ENCODE assay signal across 1 cellular context in the genomic region with DNA sequence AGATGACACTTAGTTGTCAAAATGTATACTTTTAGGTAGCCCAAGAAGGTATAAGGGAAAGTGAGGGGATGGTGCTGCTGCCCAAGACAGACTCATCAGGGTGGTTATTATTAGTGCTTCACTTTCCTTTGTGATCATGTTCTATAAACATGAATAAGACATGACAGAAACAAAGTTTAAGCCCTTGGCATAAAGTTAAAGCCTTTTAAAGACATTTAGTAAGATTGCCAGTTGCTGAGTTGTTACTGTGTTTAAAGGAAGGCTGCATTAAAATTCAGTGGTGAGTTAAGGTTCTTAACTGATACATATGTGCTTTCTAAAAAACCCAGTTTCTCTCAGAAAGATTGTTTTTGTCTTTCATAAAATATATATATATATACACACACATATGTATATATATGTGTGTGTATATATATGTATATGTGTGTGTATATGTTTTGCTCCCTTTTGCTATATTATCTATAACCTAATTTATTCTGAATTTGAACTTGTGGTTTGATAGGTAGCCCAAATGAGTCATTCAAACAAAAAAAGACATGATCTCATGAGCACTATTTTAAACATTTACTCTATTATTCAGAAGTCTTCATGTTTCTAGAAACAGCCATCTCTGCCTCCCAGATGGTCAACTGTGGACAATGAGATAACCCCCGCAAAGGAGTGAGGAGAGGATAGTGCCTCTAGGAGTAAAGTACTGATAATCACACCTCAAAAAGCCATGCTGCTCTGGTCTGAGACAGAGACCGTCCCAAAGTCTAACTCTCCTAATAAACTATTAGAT.
TF ChIP-seq lines count a peak whose summit lies in the region.

No MANE protein-coding gene starts in this region.

TF ChIP-seq in K562, 482 proteins besides CTCF, POLR2A, EP300 and RAD21 (continued from another document and continues in another):
- TF ChIP-seq KDM2B (CRISPR knock-in tag; IDR thresholded peaks at IDR 0.05) (no peak), PHF8 (IDR thresholded peaks at IDR 0.05; ENCODE audit: borderline replicate concordance, low read length) (no peak), EWSR1 (IDR thresholded peaks at IDR 0.05; ENCODE audit: borderline replicate concordance, low read depth, partially characterized antibody) (no peak), MYBL2 (IDR thresholded peaks at IDR 0.05; ENCODE audit: low read depth) (no peak), MYBL2 (CRISPR knock-in tag; IDR thresholded peaks at IDR 0.05; ENCODE audit: borderline replicate concordance) (no peak), ZNF184 (CRISPR knock-in tag; IDR thresholded peaks at IDR 0.05) (no peak), CEBPG (CRISPR knock-in tag; IDR thresholded peaks at IDR 0.05) (no peak), CEBPG (tag; conservative IDR thresholded peaks at IDR 0.05 in 1 of 2, IDR thresholded peaks at IDR 0.05 in 1 of 2) (no peak), ARID1B (IDR thresholded peaks at IDR 0.05) (peak; percentile 92), ZNF766 (CRISPR knock-in tag; conservative IDR thresholded peaks at IDR 0.05) (no peak), ATF1 (CRISPR knock-in tag; IDR thresholded peaks at IDR 0.05) (no peak), ATF1 (tag; IDR thresholded peaks at IDR 0.05) (no peak), SETDB1 (IDR thresholded peaks at IDR 0.05; ENCODE audit: low read length) (no peak), ZNF609 (CRISPR knock-in tag; IDR thresholded peaks at IDR 0.05; ENCODE audit: borderline replicate concordance) (no peak), ZFP36 (IDR thresholded peaks at IDR 0.05; ENCODE audit: low read depth, low read length, partially characterized antibody) (no peak), KLF1 (tag; IDR thresholded peaks at IDR 0.05) (no peak), HDAC3 (IDR thresholded peaks at IDR 0.05; ENCODE audit: borderline replicate concordance, partially characterized antibody) (peak; percentile 50), NCOR1 (IDR thresholded peaks at IDR 0.05) (peak; percentile 84), EP400 (IDR thresholded peaks at IDR 0.05) (no peak), U2AF2 (optimal IDR thresholded peaks at IDR 0.05; ENCODE audit: low read depth, low read length) (no peak), TSC22D4 (tag; IDR thresholded peaks at IDR 0.05) (no peak), PREB (CRISPR knock-in tag; IDR thresholded peaks at IDR 0.05) (no peak), SP2 (IDR thresholded peaks at IDR 0.05; ENCODE audit: extremely low read depth, low read depth, low read length, poor library complexity, severe bottlenecking) (no peak), HNRNPUL1 (IDR thresholded peaks at IDR 0.05; ENCODE audit: low read length) (no peak), PTBP1 (IDR thresholded peaks at IDR 0.05; ENCODE audit: low read depth, low read length) (no peak), HDAC1 (IDR thresholded peaks at IDR 0.05) (no peak), ATF7 (IDR thresholded peaks at IDR 0.05) (peak; percentile 64; the same call in 1 of the 2 replicates), GATA2 (CRISPR knock-in tag; IDR thresholded peaks at IDR 0.05) (peak; percentile 57; the same call in 1 of the 2 replicates), ZNF212 (CRISPR knock-in tag; IDR thresholded peaks at IDR 0.05) (no peak), CHD1 (IDR thresholded peaks at IDR 0.05; ENCODE audit: low read length) (no peak), ZKSCAN8 (CRISPR knock-in tag; IDR thresholded peaks at IDR 0.05) (no peak)
- TF ChIP-seq, protein P1, sequence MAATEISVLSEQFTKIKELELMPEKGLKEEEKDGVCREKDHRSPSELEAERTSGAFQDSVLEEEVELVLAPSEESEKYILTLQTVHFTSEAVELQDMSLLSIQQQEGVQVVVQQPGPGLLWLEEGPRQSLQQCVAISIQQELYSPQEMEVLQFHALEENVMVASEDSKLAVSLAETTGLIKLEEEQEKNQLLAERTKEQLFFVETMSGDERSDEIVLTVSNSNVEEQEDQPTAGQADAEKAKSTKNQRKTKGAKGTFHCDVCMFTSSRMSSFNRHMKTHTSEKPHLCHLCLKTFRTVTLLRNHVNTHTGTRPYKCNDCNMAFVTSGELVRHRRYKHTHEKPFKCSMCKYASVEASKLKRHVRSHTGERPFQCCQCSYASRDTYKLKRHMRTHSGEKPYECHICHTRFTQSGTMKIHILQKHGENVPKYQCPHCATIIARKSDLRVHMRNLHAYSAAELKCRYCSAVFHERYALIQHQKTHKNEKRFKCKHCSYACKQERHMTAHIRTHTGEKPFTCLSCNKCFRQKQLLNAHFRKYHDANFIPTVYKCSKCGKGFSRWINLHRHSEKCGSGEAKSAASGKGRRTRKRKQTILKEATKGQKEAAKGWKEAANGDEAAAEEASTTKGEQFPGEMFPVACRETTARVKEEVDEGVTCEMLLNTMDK (IDR thresholded peaks at IDR 0.05; ENCODE audit: borderline replicate concordance, insufficient read depth, low read depth, low read length, poor library complexity, severe bottlenecking): no peak
- TF ChIP-seq, protein P2, sequence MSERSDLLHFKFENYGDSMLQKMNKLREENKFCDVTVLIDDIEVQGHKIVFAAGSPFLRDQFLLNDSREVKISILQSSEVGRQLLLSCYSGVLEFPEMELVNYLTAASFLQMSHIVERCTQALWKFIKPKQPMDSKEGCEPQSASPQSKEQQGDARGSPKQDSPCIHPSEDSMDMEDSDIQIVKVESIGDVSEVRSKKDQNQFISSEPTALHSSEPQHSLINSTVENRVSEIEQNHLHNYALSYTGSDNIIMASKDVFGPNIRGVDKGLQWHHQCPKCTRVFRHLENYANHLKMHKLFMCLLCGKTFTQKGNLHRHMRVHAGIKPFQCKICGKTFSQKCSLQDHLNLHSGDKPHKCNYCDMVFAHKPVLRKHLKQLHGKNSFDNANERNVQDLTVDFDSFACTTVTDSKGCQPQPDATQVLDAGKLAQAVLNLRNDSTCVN (CRISPR knock-in tag; IDR thresholded peaks at IDR 0.05): no peak
- TF ChIP-seq, protein P3, sequence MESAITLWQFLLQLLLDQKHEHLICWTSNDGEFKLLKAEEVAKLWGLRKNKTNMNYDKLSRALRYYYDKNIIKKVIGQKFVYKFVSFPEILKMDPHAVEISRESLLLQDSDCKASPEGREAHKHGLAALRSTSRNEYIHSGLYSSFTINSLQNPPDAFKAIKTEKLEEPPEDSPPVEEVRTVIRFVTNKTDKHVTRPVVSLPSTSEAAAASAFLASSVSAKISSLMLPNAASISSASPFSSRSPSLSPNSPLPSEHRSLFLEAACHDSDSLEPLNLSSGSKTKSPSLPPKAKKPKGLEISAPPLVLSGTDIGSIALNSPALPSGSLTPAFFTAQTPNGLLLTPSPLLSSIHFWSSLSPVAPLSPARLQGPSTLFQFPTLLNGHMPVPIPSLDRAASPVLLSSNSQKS (CRISPR knock-in tag; IDR thresholded peaks at IDR 0.05): no peak
- TF ChIP-seq, protein P4, sequence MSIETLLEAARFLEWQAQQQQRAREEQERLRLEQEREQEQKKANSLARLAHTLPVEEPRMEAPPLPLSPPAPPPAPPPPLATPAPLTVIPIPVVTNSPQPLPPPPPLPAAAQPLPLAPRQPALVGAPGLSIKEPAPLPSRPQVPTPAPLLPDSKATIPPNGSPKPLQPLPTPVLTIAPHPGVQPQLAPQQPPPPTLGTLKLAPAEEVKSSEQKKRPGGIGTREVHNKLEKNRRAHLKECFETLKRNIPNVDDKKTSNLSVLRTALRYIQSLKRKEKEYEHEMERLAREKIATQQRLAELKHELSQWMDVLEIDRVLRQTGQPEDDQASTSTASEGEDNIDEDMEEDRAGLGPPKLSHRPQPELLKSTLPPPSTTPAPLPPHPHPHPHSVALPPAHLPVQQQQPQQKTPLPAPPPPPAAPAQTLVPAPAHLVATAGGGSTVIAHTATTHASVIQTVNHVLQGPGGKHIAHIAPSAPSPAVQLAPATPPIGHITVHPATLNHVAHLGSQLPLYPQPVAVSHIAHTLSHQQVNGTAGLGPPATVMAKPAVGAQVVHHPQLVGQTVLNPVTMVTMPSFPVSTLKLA (conservative IDR thresholded peaks at IDR 0.05): 0 out of 4 replicates have a peak, but pooled peaks of 1 of the 2 experiments have one; percentile 24
- TF ChIP-seq, protein P5, sequence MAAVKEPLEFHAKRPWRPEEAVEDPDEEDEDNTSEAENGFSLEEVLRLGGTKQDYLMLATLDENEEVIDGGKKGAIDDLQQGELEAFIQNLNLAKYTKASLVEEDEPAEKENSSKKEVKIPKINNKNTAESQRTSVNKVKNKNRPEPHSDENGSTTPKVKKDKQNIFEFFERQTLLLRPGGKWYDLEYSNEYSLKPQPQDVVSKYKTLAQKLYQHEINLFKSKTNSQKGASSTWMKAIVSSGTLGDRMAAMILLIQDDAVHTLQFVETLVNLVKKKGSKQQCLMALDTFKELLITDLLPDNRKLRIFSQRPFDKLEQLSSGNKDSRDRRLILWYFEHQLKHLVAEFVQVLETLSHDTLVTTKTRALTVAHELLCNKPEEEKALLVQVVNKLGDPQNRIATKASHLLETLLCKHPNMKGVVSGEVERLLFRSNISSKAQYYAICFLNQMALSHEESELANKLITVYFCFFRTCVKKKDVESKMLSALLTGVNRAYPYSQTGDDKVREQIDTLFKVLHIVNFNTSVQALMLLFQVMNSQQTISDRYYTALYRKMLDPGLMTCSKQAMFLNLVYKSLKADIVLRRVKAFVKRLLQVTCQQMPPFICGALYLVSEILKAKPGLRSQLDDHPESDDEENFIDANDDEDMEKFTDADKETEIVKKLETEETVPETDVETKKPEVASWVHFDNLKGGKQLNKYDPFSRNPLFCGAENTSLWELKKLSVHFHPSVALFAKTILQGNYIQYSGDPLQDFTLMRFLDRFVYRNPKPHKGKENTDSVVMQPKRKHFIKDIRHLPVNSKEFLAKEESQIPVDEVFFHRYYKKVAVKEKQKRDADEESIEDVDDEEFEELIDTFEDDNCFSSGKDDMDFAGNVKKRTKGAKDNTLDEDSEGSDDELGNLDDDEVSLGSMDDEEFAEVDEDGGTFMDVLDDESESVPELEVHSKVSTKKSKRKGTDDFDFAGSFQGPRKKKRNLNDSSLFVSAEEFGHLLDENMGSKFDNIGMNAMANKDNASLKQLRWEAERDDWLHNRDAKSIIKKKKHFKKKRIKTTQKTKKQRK (IDR thresholded peaks at IDR 0.05; ENCODE audit: borderline replicate concordance, low read depth, low read length): no peak
- TF ChIP-seq, protein P6, sequence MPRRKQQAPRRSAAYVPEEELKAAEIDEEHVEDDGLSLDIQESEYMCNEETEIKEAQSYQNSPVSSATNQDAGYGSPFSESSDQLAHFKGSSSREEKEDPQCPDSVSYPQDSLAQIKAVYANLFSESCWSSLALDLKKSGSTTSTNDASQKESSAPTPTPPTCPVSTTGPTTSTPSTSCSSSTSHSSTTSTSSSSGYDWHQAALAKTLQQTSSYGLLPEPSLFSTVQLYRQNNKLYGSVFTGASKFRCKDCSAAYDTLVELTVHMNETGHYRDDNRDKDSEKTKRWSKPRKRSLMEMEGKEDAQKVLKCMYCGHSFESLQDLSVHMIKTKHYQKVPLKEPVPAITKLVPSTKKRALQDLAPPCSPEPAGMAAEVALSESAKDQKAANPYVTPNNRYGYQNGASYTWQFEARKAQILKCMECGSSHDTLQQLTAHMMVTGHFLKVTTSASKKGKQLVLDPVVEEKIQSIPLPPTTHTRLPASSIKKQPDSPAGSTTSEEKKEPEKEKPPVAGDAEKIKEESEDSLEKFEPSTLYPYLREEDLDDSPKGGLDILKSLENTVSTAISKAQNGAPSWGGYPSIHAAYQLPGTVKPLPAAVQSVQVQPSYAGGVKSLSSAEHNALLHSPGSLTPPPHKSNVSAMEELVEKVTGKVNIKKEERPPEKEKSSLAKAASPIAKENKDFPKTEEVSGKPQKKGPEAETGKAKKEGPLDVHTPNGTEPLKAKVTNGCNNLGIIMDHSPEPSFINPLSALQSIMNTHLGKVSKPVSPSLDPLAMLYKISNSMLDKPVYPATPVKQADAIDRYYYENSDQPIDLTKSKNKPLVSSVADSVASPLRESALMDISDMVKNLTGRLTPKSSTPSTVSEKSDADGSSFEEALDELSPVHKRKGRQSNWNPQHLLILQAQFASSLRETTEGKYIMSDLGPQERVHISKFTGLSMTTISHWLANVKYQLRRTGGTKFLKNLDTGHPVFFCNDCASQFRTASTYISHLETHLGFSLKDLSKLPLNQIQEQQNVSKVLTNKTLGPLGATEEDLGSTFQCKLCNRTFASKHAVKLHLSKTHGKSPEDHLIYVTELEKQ (CRISPR knock-in tag; IDR thresholded peaks at IDR 0.05): no peak
